Comparison of ENCODE assay signal across 9 cellular contexts in the genomic region with DNA sequence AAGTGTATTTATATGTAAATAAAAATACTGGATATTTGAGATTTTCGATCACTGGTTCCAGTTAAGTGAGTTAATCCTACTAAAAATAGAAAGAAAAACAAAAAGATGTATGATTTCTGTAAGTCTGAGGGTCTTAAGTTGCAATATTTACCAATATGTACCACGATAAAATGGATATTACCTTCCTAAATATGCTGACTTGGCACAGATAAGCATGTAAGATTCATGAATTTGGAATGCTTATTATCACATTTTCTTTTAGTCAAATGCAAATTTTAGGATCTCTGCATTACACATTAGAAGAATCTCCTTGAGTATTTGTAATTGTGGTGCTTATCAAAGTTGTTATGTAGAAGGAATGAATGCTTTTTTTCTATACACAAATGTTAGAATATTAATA.
"Had no signal": no experiment of that assay in that cellular context is flagged by ENCODE, and none has a peak within 500 bp of the region (broad histone marks: within the 10 kb centered on the region; RNA-seq: fewer than 3 reads in every experiment).

No MANE protein-coding gene starts in this region.

- H3K9me3 ChIP-seq: HAP-1 had no signal

- H3K9ac ChIP-seq: KMS-11 had no signal

- H3K27ac ChIP-seq: KMS-11 had no signal

- ATAC-seq: HCT116 had no signal

- H3K4me2 ChIP-seq: KMS-11 had no signal

- FAIRE-seq: H54, HTR-8/SVneo had no signal

- H3K36me3 ChIP-seq: HAP-1 had no signal

- H3K4me3 ChIP-seq: HAP-1 had no signal

- DNase-seq: GOT3, HFFc6, Karpas-422, KBM-7 had no signal

- H3K4me1 ChIP-seq: HAP-1 had no signal
